ENCODE assay signal across 1 cellular context in the genomic region with DNA sequence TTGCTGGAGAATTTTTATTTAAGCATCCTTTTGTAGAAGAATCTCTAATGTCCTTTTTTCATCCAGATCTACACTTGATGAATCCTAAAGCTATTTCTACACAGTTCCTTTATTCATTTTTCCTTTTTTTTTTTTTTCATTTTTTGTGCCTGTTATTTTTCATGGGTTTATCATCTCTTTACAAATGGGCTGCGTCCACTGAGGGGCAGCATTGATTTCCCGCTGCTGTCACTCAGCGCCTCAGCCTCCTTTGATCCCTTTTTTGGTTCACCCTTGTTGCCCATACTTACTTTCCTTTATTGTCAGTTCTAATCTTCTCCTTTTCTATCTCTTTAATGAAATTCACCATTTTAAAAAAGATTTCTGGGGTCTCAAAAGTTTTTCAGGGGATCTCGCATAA.
TF ChIP-seq lines count a peak whose summit lies in the region.

No MANE protein-coding gene starts in this region.

TF ChIP-seq in endothelial cell of umbilical vein, 7 proteins besides CTCF, POLR2A, EP300 and RAD21:
- TF ChIP-seq FOS (IDR thresholded peaks at IDR 0.05; ENCODE audit: borderline replicate concordance, insufficient read depth, low read length) (no peak), JUN (IDR thresholded peaks at IDR 0.05; ENCODE audit: borderline replicate concordance, insufficient read depth, insufficient read length, low read depth) (no peak)
TF ChIP-seq in endothelial cell of umbilical vein: peak in this region for 0.
